Comparison of ENCODE assay signal across 16 cellular contexts in genomic region chr9:90100014-90100413, GRCh38.
"Had no signal": no experiment of that assay in that cellular context is flagged by ENCODE, and none has a peak within 500 bp of the region (broad histone marks: within the 10 kb centered on the region; RNA-seq: fewer than 3 reads in every experiment).

No MANE protein-coding gene starts in this region.

- H3K4me3 Mint-ChIP-seq: activated naive CD4-positive, alpha-beta T cell treated with anti-CD3 and anti-CD28 coated beads for 36 hours; activated T-helper 17 cell treated with anti-CD3 and anti-CD28 coated beads, Interleukin-2, amount 50 U/mL, for 72 hours; dendritic cell treated with granulocyte-macrophage colony-stimulating factor and Interleukin-4, amounts not matched to agents 40 ng/mL and 50 ng/mL, for 4 days; neural crest cell; stimulated activated naive CD8-positive, alpha-beta T cell treated with anti-CD3 and anti-CD28 coated beads, Interleukin-15, Interleukin-2, amounts not matched to agents 100 ng/mL and 50 ng/mL, for 24 hours; T-helper 17 cell had no signal

- H3K27ac ChIP-seq: body of pancreas, heart right ventricle, ovary, thoracic aorta had no signal

- H3K9me3 ChIP-seq: body of pancreas, heart right ventricle, ovary, thoracic aorta had no signal

- H3K4me3 ChIP-seq: body of pancreas, heart right ventricle, ovary, thoracic aorta had no signal

- H3K9me3 Mint-ChIP-seq: activated naive CD4-positive, alpha-beta T cell treated with anti-CD3 and anti-CD28 coated beads for 36 hours; activated T-helper 17 cell treated with anti-CD3 and anti-CD28 coated beads, Interleukin-2, amount 50 U/mL, for 72 hours; dendritic cell treated with granulocyte-macrophage colony-stimulating factor and Interleukin-4, amounts not matched to agents 40 ng/mL and 50 ng/mL, for 4 days; neural crest cell; stimulated activated naive CD8-positive, alpha-beta T cell treated with anti-CD3 and anti-CD28 coated beads, Interleukin-15, Interleukin-2, amounts not matched to agents 100 ng/mL and 50 ng/mL, for 24 hours had no signal

- H3K27me3 ChIP-seq: body of pancreas, ovary had no signal

- H3K27ac Mint-ChIP-seq: activated naive CD4-positive, alpha-beta T cell treated with anti-CD3 and anti-CD28 coated beads for 36 hours; activated T-helper 17 cell treated with anti-CD3 and anti-CD28 coated beads, Interleukin-2, amount 50 U/mL, for 72 hours; dendritic cell treated with granulocyte-macrophage colony-stimulating factor and Interleukin-4, amounts not matched to agents 40 ng/mL and 50 ng/mL, for 4 days; stimulated activated naive CD8-positive, alpha-beta T cell treated with anti-CD3 and anti-CD28 coated beads, Interleukin-15, Interleukin-2, amounts not matched to agents 100 ng/mL and 50 ng/mL, for 24 hours; T-helper 17 cell had no signal

- H3K36me3 ChIP-seq: heart right ventricle, ovary, thoracic aorta had no signal

- DNase-seq: activated CD4-positive, alpha-beta T cell treated with anti-CD3 and anti-CD28 coated beads, Interleukin-2, amount 50 U/mL, for 1 hour; activated CD4-positive, CD25-positive, alpha-beta regulatory T cell; activated T-cell treated with anti-CD3 and anti-CD28 coated beads for 4 hours; foreskin melanocyte; heart right ventricle; left ventricle myocardium superior; ovary; stimulated activated CD4-positive, alpha-beta T cell treated with anti-CD3 and anti-CD28 coated beads, Interleukin-2, amount 100 ng/mL, for 48 hours; T-helper 17 cell had no signal

- ATAC-seq: T-helper 17 cell had no signal

- H3K4me1 Mint-ChIP-seq: activated T-helper 17 cell treated with anti-CD3 and anti-CD28 coated beads, Interleukin-2, amount 50 U/mL, for 72 hours had no signal
